In the genomic region with DNA sequence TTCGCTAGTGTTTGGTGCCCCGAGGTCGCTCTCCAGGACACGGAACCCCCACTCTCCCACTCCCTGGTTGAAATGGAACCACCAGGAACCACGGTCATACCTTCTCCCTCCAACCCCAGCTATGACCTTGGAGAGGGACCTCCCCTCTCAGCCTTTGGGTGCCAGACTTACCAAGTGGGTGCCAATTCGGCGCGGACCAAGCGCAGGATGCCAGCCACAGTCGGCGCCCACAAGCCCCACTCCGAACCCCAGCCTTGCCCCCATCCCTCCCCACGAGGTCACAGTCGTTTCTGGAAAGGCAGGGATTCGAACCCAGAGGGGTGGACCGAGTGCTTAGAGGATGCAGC, we compare ENCODE assay signal across 10 cellular contexts. TPM values are rescaled to one million over a fixed set of nuclear protein-coding genes. Genes with fewer than 3 reads are reported as not detected.
DNase-seq lines count a peak whose midpoint lies in the region; ATAC-seq and TF ChIP-seq lines count a peak whose summit lies in the region.
"Had no signal": no experiment of that assay in that cellular context is flagged by ENCODE, and none has a peak within 500 bp of the region (broad histone marks: within the 10 kb centered on the region; RNA-seq: fewer than 3 reads in every experiment).

No MANE protein-coding gene starts in this region.

- BruUV-seq in A673 (replicated peaks; lab: Mats Ljungman, UMichigan), result no TSS peak

- H3K4me3 ChIP-seq in A673 (ENCODE audit: low read depth, low read length, poor library complexity, severe bottlenecking), result peak overlapping the region; percentile 34
- H3K4me3 ChIP-seq in HUES64 (ENCODE audit: low read length), result peak overlapping the region; percentile 42
- H3K4me3 ChIP-seq in MM.1S (ENCODE audit: low read length), result no peak overlapping the region

- ATAC-seq in HG03025 (IDR thresholded peaks at IDR 0.05; ENCODE audit: low FRiP score, unreplicated experiment) (no peak), HG02938 (IDR thresholded peaks at IDR 0.05; ENCODE audit: unreplicated experiment) (no peak)

- H3K27ac ChIP-seq in A673 (ENCODE audit: low read depth, low read length, poor library complexity, severe bottlenecking), result no peak overlapping the region
- no peak overlapping the region for H3K27ac ChIP-seq in HUES64 (ENCODE audit: low read depth, low read length)
- no peak overlapping the region for H3K27ac ChIP-seq in RWPE1
- H3K27ac ChIP-seq in MM.1S (ENCODE audit: low read length), result no peak overlapping the region

- H3K4me3 Mint-ChIP-seq in chondrocyte (ENCODE audit: unreplicated experiment) (peak overlapping the region; percentile 73), nephron progenitor cell (peak overlapping the region; percentile 86)

- no peak overlapping the region for H3K4me2 ChIP-seq in MM.1S (ENCODE audit: low read depth, low read length)

- H3K9me3 Mint-ChIP-seq in chondrocyte (ENCODE audit: low read depth) (no peaks in the 10 kb centered on the region), nephron progenitor cell (no peaks in the 10 kb centered on the region)

- no peaks in the 10 kb centered on the region for H3K36me3 Mint-ChIP-seq in chondrocyte (ENCODE audit: low read depth)
- no peaks in the 10 kb centered on the region for H3K36me3 Mint-ChIP-seq in nephron progenitor cell (ENCODE audit: low read depth)
- H3K36me3 Mint-ChIP-seq: CD4-positive, alpha-beta memory T cell had no signal

- H3K9me2 ChIP-seq in MM.1S (replicated peaks; ENCODE audit: insufficient read depth, low read length), result no peaks in the 10 kb centered on the region

- POLR2A ChIA-PET in A673 (lab: Charles Lee; ENCODE audit: low non-redundant PET), result no interaction called here
- POLR2A ChIA-PET in RWPE1 (lab: Yijun Ruan, JAX; ENCODE audit: low non-redundant PET), result no interaction called here

- H3K4me1 Mint-ChIP-seq in chondrocyte (ENCODE audit: low read depth) (peaks cover 34% of the 10 kb centered on the region), nephron progenitor cell (peaks cover 42% of the 10 kb centered on the region)

- TF ChIP-seq CTCF in A673 (conservative IDR thresholded peaks at IDR 0.05; ENCODE audit: low read depth, low read length), result no peak
- no peak for TF ChIP-seq CTCF in chondrocyte (IDR thresholded peaks at IDR 0.05)
- TF ChIP-seq CTCF in nephron progenitor cell (IDR thresholded peaks at IDR 0.05), result no peak
- no peak for TF ChIP-seq CTCF in RWPE1 (conservative IDR thresholded peaks at IDR 0.05; ENCODE audit: low read depth)
- TF ChIP-seq CTCF in MM.1S (IDR thresholded peaks at IDR 0.05; ENCODE audit: low read length), result no peak

- no peaks in the 10 kb centered on the region for H3K79me2 ChIP-seq in MM.1S (ENCODE audit: low read length)

- H3F3A ChIP-seq in MM.1S (ENCODE audit: insufficient read depth, low read length), result no peaks in the 10 kb centered on the region

- CTCF ChIA-PET in A673 (lab: Charles Lee) (interaction anchor here (0.7 to 1.9 kb wide), 2 partner anchors 43 to 54 kb away, joined by 5 to 8 read pairs; no protein-coding TSS in a partner anchor), RWPE1 (lab: Yijun Ruan, JAX) (no interaction called here)

- peaks cover 35% of the 10 kb centered on the region for H3K27me3 ChIP-seq in A673 (replicated peaks; ENCODE audit: insufficient read depth, low read depth, low read length, poor library complexity)
- H3K27me3 ChIP-seq in HUES64 (ENCODE audit: insufficient read depth, low read length), result peaks cover 28% of the 10 kb centered on the region
- H3K27me3 ChIP-seq in MM.1S (replicated peaks; ENCODE audit: insufficient read depth, low read length), result peaks cover 69% of the 10 kb centered on the region

- H3K36me3 ChIP-seq in A673 (ENCODE audit: insufficient read depth, low read length, poor library complexity, severe bottlenecking) (no peaks in the 10 kb centered on the region), HUES64 (ENCODE audit: insufficient read depth, low read length) (no peaks in the 10 kb centered on the region), MM.1S (replicated peaks; ENCODE audit: insufficient read depth, low read length) (no peaks in the 10 kb centered on the region)

- DNase-seq in A673 (ENCODE audit: low spot score), result no peak
- DNase-seq in chondrocyte (ENCODE audit: low spot score), result no peak
- no peak for DNase-seq in nephron progenitor cell
- no peak for DNase-seq in RWPE1 (ENCODE audit: low spot score)
- DNase-seq in MM.1S, result no peak
- DNase-seq: CD4-positive, alpha-beta memory T cell had no signal

- peaks cover 6% of the 10 kb centered on the region for H3K4me1 ChIP-seq in A673 (ENCODE audit: insufficient read depth, low read length, poor library complexity, severe bottlenecking)
- no peaks in the 10 kb centered on the region for H3K4me1 ChIP-seq in HUES64 (ENCODE audit: insufficient read depth, low read length)
- H3K4me1 ChIP-seq in MM.1S (ENCODE audit: low read length), result no peaks in the 10 kb centered on the region

- H4K20me1 ChIP-seq in MM.1S (ENCODE audit: insufficient read depth, low read length), result no peaks in the 10 kb centered on the region

- H3K27me3 Mint-ChIP-seq in chondrocyte (ENCODE audit: low read depth), result peaks cover 8% of the 10 kb centered on the region
- H3K27me3 Mint-ChIP-seq in nephron progenitor cell (ENCODE audit: low read depth, poor library complexity), result peaks cover 72% of the 10 kb centered on the region

- WGBS in HUES64, result 26% methylated on average over 16 of the region's 16 CpGs

- intact Hi-C loops in A673 (cut with micrococcal nuclease; ENCODE audit: unreplicated experiment), result no loop called here

- no peak overlapping the region for H3K9ac ChIP-seq in HUES64 (ENCODE audit: low read depth, low read length)
- no peak overlapping the region for H3K9ac ChIP-seq in MM.1S (ENCODE audit: low read length)

- no peak overlapping the region for H2AFZ ChIP-seq in MM.1S (ENCODE audit: low read length)

- peak overlapping the region; percentile 70 for H3K27ac Mint-ChIP-seq in chondrocyte (ENCODE audit: unreplicated experiment)
- no peak overlapping the region for H3K27ac Mint-ChIP-seq in nephron progenitor cell

- H3K9me3 ChIP-seq in A673 (ENCODE audit: low read depth, low read length, poor library complexity, severe bottlenecking) (no peaks in the 10 kb centered on the region), HUES64 (ENCODE audit: insufficient read depth, low read depth, low read length) (no peaks in the 10 kb centered on the region), MM.1S (replicated peaks; ENCODE audit: insufficient read depth, low read length) (no peaks in the 10 kb centered on the region)

RNA-seq across cellular contexts. Expression of a gene that starts 0.9 kb away (rescaled TPM):
- total RNA-seq in A673 (2021) (not detected in 2 replicates), chondrocyte (2.9 to 3.4 TPM in 2 of 3 replicates, not detected in the other)
- 0.55 TPM for polyA plus RNA-seq in HUES64 (2013, experiment 1 of 2)
- 0.44 TPM for polyA plus RNA-seq in HUES64 (2013, experiment 2 of 2)
- total RNA-seq: myocyte had no signal
- polyA plus RNA-seq: CD4-positive, alpha-beta memory T cell had no signal

RNA-seq across cellular contexts. Expression of a gene that starts 21.5 kb away (rescaled TPM):
- total RNA-seq in A673 (2021) (2.9 and 4.2 TPM in 2 replicates), chondrocyte (3.4 to 6.1 TPM (median 3.8 TPM) in 3 replicates)
- polyA plus RNA-seq in HUES64 (2013, experiment 1 of 2), result 3.5 TPM
- 5.1 TPM for polyA plus RNA-seq in HUES64 (2013, experiment 2 of 2)

RNA-seq across cellular contexts. Expression of a gene that starts 32.3 kb away (rescaled TPM):
- total RNA-seq in A673 (2021), result 20.2 and 21.3 TPM in 2 replicates
- 25.7 TPM for polyA plus RNA-seq in HUES64 (2013, experiment 1 of 2)
- polyA plus RNA-seq in HUES64 (2013, experiment 2 of 2), result 25.9 TPM
- 10.9 to 14.2 TPM (median 12.8 TPM) in 3 replicates for total RNA-seq in chondrocyte

RNA-seq across cellular contexts. Expression of a gene that starts 48.9 kb away (rescaled TPM):
- total RNA-seq in A673 (2021), result 10.2 and 12.0 TPM in 2 replicates
- 0.20 TPM for polyA plus RNA-seq in HUES64 (2013, experiment 1 of 2)
- polyA plus RNA-seq in HUES64 (2013, experiment 2 of 2), result 0.38 TPM
- total RNA-seq in chondrocyte, result 1.6 to 4.0 TPM (median 2.4 TPM) in 3 replicates

RNA-seq across cellular contexts. Expression of a gene that starts 51.7 kb away (rescaled TPM):
- total RNA-seq in A673 (2021), result not detected in 2 replicates
- polyA plus RNA-seq in HUES64 (2013, experiment 1 of 2), result 12.3 TPM
- polyA plus RNA-seq in HUES64 (2013, experiment 2 of 2), result 13.2 TPM
- total RNA-seq in chondrocyte, result 0.33 to 2.1 TPM (median 1.7 TPM) in 3 replicates
